In the genomic region with DNA sequence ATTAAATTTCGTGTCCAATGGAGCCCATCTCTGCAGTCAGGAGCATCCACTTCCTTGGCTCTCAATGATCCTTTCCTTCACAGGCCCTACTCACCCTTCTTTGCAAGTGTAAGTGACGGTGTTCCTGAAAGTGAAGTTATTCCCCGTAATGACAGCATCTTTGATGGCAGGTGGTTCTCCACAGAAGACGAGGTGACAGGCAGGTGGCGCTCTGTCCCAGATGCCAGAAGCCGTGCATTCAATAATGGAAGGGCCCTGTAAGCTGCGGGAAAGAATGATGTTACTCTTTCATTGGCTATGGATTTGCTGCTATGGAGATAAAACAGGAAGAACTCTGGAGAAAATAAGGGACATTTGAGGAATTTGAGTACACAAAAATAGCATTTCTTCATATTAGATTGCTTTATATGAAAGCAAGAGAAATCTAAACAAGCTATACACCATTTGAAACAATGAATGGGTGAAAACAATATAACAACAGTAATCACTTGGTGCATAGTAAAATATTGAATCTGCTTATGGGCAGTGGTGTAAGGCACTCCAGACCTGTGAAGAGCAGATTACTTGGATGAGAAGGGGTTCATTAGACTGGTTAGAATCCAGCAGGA, we compare ENCODE assay signal across 9 cellular contexts.
DNase-seq lines count a peak whose midpoint lies in the region; ATAC-seq and TF ChIP-seq lines count a peak whose summit lies in the region.
"Had no signal": no experiment of that assay in that cellular context is flagged by ENCODE, and none has a peak within 500 bp of the region (broad histone marks: within the 10 kb centered on the region; RNA-seq: fewer than 3 reads in every experiment).

No MANE protein-coding gene starts in this region.

- no peaks in the 10 kb centered on the region for H3K9me3 Mint-ChIP-seq in activated T-helper 2 cell treated with anti-CD3 and anti-CD28 coated beads, Interferon-gamma antibody, Interleukin-2, Interleukin-4, amounts not matched to agents 10 μg/mL and 5 μg/mL and 100 μg/mL, durations not matched to agents 14 hours and 24 hours and 36 hours
- H3K9me3 Mint-ChIP-seq: T-helper 1 cell treated with Interleukin-12 subunit alpha and Interleukin-12 subunit beta and Interleukin-4 antibody, amounts not matched to agents 30 μg/mL and 1 μg/mL, for 36 hours had no signal

- H3K4me2 ChIP-seq in DOHH2 (ENCODE audit: low read length) = no peak overlapping the region
- H3K4me2 ChIP-seq in MM.1S (ENCODE audit: low read depth, low read length) = no peak overlapping the region

- H2AFZ ChIP-seq in MM.1S (ENCODE audit: low read length) = peak overlapping the region; percentile 13; the same call in 1 of the 2 replicates

- no peak overlapping the region for H3K4me3 Mint-ChIP-seq in activated T-helper 2 cell treated with anti-CD3 and anti-CD28 coated beads, Interferon-gamma antibody, Interleukin-2, Interleukin-4, amounts not matched to agents 10 μg/mL and 5 μg/mL and 100 μg/mL, durations not matched to agents 14 hours and 24 hours and 36 hours (ENCODE audit: low read depth)
- H3K4me3 Mint-ChIP-seq: T-helper 1 cell treated with Interleukin-12 subunit alpha and Interleukin-12 subunit beta and Interleukin-4 antibody, amounts not matched to agents 30 μg/mL and 1 μg/mL, for 36 hours had no signal

- H4K20me1 ChIP-seq in DOHH2 (ENCODE audit: control insufficient read depth, insufficient read depth, low read depth, low read length) (no peaks in the 10 kb centered on the region), MM.1S (ENCODE audit: insufficient read depth, low read length) (no peaks in the 10 kb centered on the region)

- H3K79me2 ChIP-seq in DOHH2 (ENCODE audit: control insufficient read depth, low read length) (no peaks in the 10 kb centered on the region), MM.1S (ENCODE audit: low read length) (no peaks in the 10 kb centered on the region)

- H3K27me3 ChIP-seq in DOHH2 (ENCODE audit: control insufficient read depth, low read length) (no peaks in the 10 kb centered on the region), MM.1S (replicated peaks; ENCODE audit: insufficient read depth, low read length) (no peaks in the 10 kb centered on the region)
- no peaks in the 10 kb centered on the region for H3K27me3 ChIP-seq in effector memory CD4-positive, alpha-beta T cell (replicated peaks; ENCODE audit: control insufficient read depth, insufficient read depth, low read length, poor library complexity, severe bottlenecking)

- intact Hi-C loops in activated T-helper 2 cell treated with anti-CD3 and anti-CD28 coated beads, Interferon-gamma antibody, Interleukin-2, Interleukin-4, amounts not matched to agents 10 μg/mL and 5 μg/mL and 100 μg/mL, durations not matched to agents 14 hours and 24 hours and 36 hours (cut with micrococcal nuclease) = loop anchor here (2.0 kb wide), 1 partner anchor 195 kb away; no protein-coding TSS in a partner anchor

- no peaks in the 10 kb centered on the region for H3K36me3 ChIP-seq in DOHH2 (ENCODE audit: control insufficient read depth, low read length)
- no peaks in the 10 kb centered on the region for H3K36me3 ChIP-seq in MM.1S (replicated peaks; ENCODE audit: insufficient read depth, low read length)
- no peaks in the 10 kb centered on the region for H3K36me3 ChIP-seq in effector memory CD4-positive, alpha-beta T cell (ENCODE audit: control insufficient read depth, insufficient read depth, low read length)

- H3F3A ChIP-seq in DOHH2 (ENCODE audit: control insufficient read depth, insufficient read depth) = no peaks in the 10 kb centered on the region
- no peaks in the 10 kb centered on the region for H3F3A ChIP-seq in MM.1S (ENCODE audit: insufficient read depth, low read length)

- H3K4me1 ChIP-seq in DOHH2 (ENCODE audit: control insufficient read depth, low read length) = no peaks in the 10 kb centered on the region
- no peaks in the 10 kb centered on the region for H3K4me1 ChIP-seq in MM.1S (ENCODE audit: low read length)
- no peaks in the 10 kb centered on the region for H3K4me1 ChIP-seq in effector memory CD4-positive, alpha-beta T cell (ENCODE audit: control insufficient read depth, insufficient read depth, low read length, poor library complexity, severe bottlenecking)

- no peak overlapping the region for H3K9ac ChIP-seq in MM.1S (ENCODE audit: low read length)

- ATAC-seq in GM19351 (IDR thresholded peaks at IDR 0.05; ENCODE audit: unreplicated experiment) (peak; percentile 87), HG02852 (IDR thresholded peaks at IDR 0.05; ENCODE audit: unreplicated experiment) (no peak)

- no peaks in the 10 kb centered on the region for H3K4me1 Mint-ChIP-seq in activated T-helper 2 cell treated with anti-CD3 and anti-CD28 coated beads, Interferon-gamma antibody, Interleukin-2, Interleukin-4, amounts not matched to agents 10 μg/mL and 5 μg/mL and 100 μg/mL, durations not matched to agents 14 hours and 24 hours and 36 hours (ENCODE audit: low read depth)

- TF ChIP-seq CTCF in DOHH2 (IDR thresholded peaks at IDR 0.05; ENCODE audit: low read depth, low read length, poor library complexity, severe bottlenecking) (peak; percentile 81), MM.1S (IDR thresholded peaks at IDR 0.05; ENCODE audit: low read length) (peak; percentile 87)

- no peaks in the 10 kb centered on the region for H3K36me3 Mint-ChIP-seq in activated T-helper 2 cell treated with anti-CD3 and anti-CD28 coated beads, Interferon-gamma antibody, Interleukin-2, Interleukin-4, amounts not matched to agents 10 μg/mL and 5 μg/mL and 100 μg/mL, durations not matched to agents 14 hours and 24 hours and 36 hours (ENCODE audit: low read depth)

- peak; percentile 62 for DNase-seq in MM.1S
- DNase-seq in activated T-helper 2 cell treated with anti-CD3 and anti-CD28 coated beads, Interferon-gamma antibody, Interleukin-2, Interleukin-4, amounts not matched to agents 10 μg/mL and 5 μg/mL and 100 μg/mL, durations not matched to agents 14 hours and 24 hours and 36 hours (ENCODE audit: low spot score) = peak; percentile 13
- peak; percentile 12 for DNase-seq in iPS DF 19.7 (ENCODE audit: low read depth, low spot score)
- DNase-seq in substantia nigra (lab: John Stamatoyannopoulos, UW) = peak in 29 of 49 donors; percentile 1 to 64 (median 22)
- DNase-seq in effector memory CD4-positive, alpha-beta T cell = no peak

- H3K9me2 ChIP-seq in DOHH2 (replicated peaks; ENCODE audit: control insufficient read depth, low read length) (no peaks in the 10 kb centered on the region), MM.1S (replicated peaks; ENCODE audit: insufficient read depth, low read length) (no peaks in the 10 kb centered on the region; the same call in 1 of the 2 replicates)

- H3K27me3 Mint-ChIP-seq in activated T-helper 2 cell treated with anti-CD3 and anti-CD28 coated beads, Interferon-gamma antibody, Interleukin-2, Interleukin-4, amounts not matched to agents 10 μg/mL and 5 μg/mL and 100 μg/mL, durations not matched to agents 14 hours and 24 hours and 36 hours (ENCODE audit: low read depth) = no peaks in the 10 kb centered on the region

- H3K27ac ChIP-seq in DOHH2 (ENCODE audit: low read depth, low read length) (no peak overlapping the region), MM.1S (ENCODE audit: low read length) (no peak overlapping the region), substantia nigra (ENCODE audit: low read depth, low read length, poor library complexity, severe bottlenecking) (peak overlapping the region; percentile 22)
- no peak overlapping the region for H3K27ac ChIP-seq in effector memory CD4-positive, alpha-beta T cell (ENCODE audit: insufficient read depth, low read length, poor library complexity, severe bottlenecking)

- no peak overlapping the region for H3K27ac Mint-ChIP-seq in activated T-helper 2 cell treated with anti-CD3 and anti-CD28 coated beads, Interferon-gamma antibody, Interleukin-2, Interleukin-4, amounts not matched to agents 10 μg/mL and 5 μg/mL and 100 μg/mL, durations not matched to agents 14 hours and 24 hours and 36 hours
- H3K27ac Mint-ChIP-seq: T-helper 1 cell treated with Interleukin-12 subunit alpha and Interleukin-12 subunit beta and Interleukin-4 antibody, amounts not matched to agents 30 μg/mL and 1 μg/mL, for 36 hours had no signal

- H3K9me3 ChIP-seq in DOHH2 (ENCODE audit: control insufficient read depth, insufficient read depth, low read length) = no peaks in the 10 kb centered on the region
- H3K9me3 ChIP-seq in MM.1S (replicated peaks; ENCODE audit: insufficient read depth, low read length) = no peaks in the 10 kb centered on the region
- no peaks in the 10 kb centered on the region for H3K9me3 ChIP-seq in effector memory CD4-positive, alpha-beta T cell (ENCODE audit: control insufficient read depth, low read length)

- H3K4me3 ChIP-seq in DOHH2 (ENCODE audit: low read length) = no peak overlapping the region
- no peak overlapping the region for H3K4me3 ChIP-seq in MM.1S (ENCODE audit: low read length)
- no peak overlapping the region for H3K4me3 ChIP-seq in effector memory CD4-positive, alpha-beta T cell (ENCODE audit: insufficient read depth, low read depth, low read length, poor library complexity, severe bottlenecking)

Comparison
In these comparisons a context has a peak if more than half of its experiments do, and no peak if none do; other contexts are left out.
1. DNase-seq: peak in MM.1S (single experiment), activated T-helper 2 cell treated with anti-CD3 and anti-CD28 coated beads, Interferon-gamma antibody, Interleukin-2, Interleukin-4, amounts not matched to agents 10 μg/mL and 5 μg/mL and 100 μg/mL, durations not matched to agents 14 hours and 24 hours and 36 hours (single experiment), iPS DF 19.7 (single experiment) and substantia nigra (29 of 49); none in effector memory CD4-positive, alpha-beta T cell (0 of 3).